In genomic region chr9:88426651-88427050, GRCh38 we compare ENCODE assay signal across 20 cellular contexts.
"Had no signal": no experiment of that assay in that cellular context is flagged by ENCODE, and none has a peak within 500 bp of the region (broad histone marks: within the 10 kb centered on the region; RNA-seq: fewer than 3 reads in every experiment).

No MANE protein-coding gene starts in this region.

- H3K4me3 ChIP-seq: K562 had no signal

- H3K9me3 Mint-ChIP-seq: IgD-negative memory B cell had no signal

- H3K4me3 Mint-ChIP-seq: IgD-negative memory B cell had no signal

- H3K4me1 Mint-ChIP-seq: IgD-negative memory B cell had no signal

- H3K4me2 ChIP-seq: KMS-11 had no signal

- H3K27me3 Mint-ChIP-seq: IgD-negative memory B cell had no signal

- H3K27ac ChIP-seq: HL-60, KMS-11 had no signal

- H3K27ac Mint-ChIP-seq: IgD-negative memory B cell had no signal

- ATAC-seq: K562, SK-N-SH treated with all-trans-retinoic acid at 6 μM for 48 hours had no signal

- DNase-seq: Kasumi-1, MM.1S, NCI-H1092 treated with DMSO at 0.1 percent for 48 hours, NCI-H1436, NCI-H187, NCI-H2029, NCI-H2081 treated with DMSO at 0.1 percent for 48 hours, NCI-H2171, NCI-H226, NCI-H446, NCI-H510A, NCI-H524 treated with DMSO at 0.1 percent for 48 hours, NCI-H774, Right ventricle myocardium superior, RPMI8226 had no signal
